Comparison of ENCODE assay signal across 1 cellular context in the genomic region with DNA sequence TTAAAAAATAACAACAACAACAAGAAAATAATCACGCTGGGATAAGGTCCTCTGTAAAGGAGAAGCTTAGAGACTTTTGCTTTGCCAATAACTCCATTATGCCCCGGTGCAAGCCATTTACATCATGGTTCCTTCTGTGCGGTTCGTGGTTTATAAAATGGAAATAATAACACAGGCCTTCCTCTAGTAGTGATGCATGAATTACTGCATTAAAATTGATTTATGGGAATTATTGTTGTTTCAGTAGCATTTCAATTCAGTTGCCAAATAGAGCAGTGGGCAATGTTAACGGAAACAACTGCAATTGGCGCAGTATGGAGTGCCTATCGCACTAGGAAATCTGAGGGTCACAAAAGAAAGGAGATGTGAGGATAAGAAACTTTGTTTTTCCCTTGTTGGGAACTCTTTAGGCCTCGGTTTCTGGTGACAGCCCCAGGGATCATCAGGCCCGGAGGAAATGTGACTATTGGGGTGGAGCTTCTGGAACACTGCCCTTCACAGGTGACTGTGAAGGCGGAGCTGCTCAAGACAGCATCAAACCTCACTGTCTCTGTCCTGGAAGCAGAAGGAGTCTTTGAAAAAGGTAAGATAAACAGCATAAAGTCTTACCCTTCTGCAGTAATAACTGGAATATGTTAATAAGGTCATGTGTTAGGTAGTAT.
TF ChIP-seq lines count a peak whose summit lies in the region.

No MANE protein-coding gene starts in this region.

TF ChIP-seq in HepG2, 621 proteins besides CTCF, POLR2A, EP300 and RAD21:
- TF ChIP-seq NFRKB (IDR thresholded peaks at IDR 0.05) (no peak), MIER2 (CRISPR knock-in tag; IDR thresholded peaks at IDR 0.05) (no peak)
